In the genomic region with DNA sequence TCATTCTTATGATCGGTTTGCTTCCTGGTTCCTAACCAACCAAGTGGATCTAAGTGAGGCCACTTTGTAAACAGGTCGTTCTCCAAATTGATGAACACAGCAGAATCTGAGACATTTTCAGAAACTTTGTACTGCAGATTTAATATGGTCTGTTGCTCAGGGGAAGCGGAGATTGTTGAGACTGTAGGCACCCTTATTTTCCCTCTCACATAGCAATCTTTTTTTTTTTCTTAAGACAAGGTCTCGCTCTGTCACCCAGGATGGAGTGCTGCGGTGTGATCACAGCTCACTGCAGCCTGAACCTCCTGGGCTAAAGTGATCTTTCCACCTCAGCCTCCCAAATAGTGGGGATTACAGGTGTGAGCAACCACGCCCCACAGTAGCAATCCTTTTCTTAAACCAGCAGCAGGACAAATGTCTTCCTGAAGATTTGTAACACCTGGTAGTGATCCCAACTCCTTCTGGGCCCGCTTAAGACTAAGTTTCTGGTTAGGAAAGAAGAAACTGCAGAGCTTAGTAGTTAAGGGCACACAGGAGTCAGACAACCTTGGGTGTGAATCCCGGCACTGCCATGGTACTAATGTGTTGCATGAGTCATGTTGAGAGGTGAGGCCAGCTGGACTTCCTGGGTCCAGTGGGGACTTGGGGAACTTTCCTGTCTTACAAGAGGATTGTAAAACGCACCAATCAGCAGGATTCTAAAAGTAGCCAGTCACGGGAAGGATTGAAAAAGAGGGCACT, we compare ENCODE assay signal across 2 cellular contexts.
TF ChIP-seq lines count a peak whose summit lies in the region.

No MANE protein-coding gene starts in this region.

TF ChIP-seq in HCT116, 20 proteins besides CTCF, POLR2A, EP300 and RAD21:
- peak; percentile 68; the same call in 1 of the 2 replicates for TF ChIP-seq POLR2AphosphoS5 (IDR thresholded peaks at IDR 0.05; ENCODE audit: low read depth, low read length)
- no peak for TF ChIP-seq YY1 (IDR thresholded peaks at IDR 0.05; ENCODE audit: extremely low read depth, insufficient replicate concordance, low read depth, low read length)
- no peak for TF ChIP-seq CEBPB (IDR thresholded peaks at IDR 0.05; ENCODE audit: low read depth)
- TF ChIP-seq ZNF274 (IDR thresholded peaks at IDR 0.05; ENCODE audit: low read depth, low read length): no peak
- TF ChIP-seq, protein P1, sequence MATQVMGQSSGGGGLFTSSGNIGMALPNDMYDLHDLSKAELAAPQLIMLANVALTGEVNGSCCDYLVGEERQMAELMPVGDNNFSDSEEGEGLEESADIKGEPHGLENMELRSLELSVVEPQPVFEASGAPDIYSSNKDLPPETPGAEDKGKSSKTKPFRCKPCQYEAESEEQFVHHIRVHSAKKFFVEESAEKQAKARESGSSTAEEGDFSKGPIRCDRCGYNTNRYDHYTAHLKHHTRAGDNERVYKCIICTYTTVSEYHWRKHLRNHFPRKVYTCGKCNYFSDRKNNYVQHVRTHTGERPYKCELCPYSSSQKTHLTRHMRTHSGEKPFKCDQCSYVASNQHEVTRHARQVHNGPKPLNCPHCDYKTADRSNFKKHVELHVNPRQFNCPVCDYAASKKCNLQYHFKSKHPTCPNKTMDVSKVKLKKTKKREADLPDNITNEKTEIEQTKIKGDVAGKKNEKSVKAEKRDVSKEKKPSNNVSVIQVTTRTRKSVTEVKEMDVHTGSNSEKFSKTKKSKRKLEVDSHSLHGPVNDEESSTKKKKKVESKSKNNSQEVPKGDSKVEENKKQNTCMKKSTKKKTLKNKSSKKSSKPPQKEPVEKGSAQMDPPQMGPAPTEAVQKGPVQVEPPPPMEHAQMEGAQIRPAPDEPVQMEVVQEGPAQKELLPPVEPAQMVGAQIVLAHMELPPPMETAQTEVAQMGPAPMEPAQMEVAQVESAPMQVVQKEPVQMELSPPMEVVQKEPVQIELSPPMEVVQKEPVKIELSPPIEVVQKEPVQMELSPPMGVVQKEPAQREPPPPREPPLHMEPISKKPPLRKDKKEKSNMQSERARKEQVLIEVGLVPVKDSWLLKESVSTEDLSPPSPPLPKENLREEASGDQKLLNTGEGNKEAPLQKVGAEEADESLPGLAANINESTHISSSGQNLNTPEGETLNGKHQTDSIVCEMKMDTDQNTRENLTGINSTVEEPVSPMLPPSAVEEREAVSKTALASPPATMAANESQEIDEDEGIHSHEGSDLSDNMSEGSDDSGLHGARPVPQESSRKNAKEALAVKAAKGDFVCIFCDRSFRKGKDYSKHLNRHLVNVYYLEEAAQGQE (IDR thresholded peaks at IDR 0.05; ENCODE audit: low read depth): no peak
- no peak for TF ChIP-seq TCF7L2 (IDR thresholded peaks at IDR 0.05; ENCODE audit: borderline replicate concordance, extremely low read depth, insufficient read depth, insufficient read length)
TF ChIP-seq in HCT116: peak in this region for 1.

TF ChIP-seq in K562, 482 proteins besides CTCF, POLR2A, EP300 and RAD21:
- TF ChIP-seq, protein P2, sequence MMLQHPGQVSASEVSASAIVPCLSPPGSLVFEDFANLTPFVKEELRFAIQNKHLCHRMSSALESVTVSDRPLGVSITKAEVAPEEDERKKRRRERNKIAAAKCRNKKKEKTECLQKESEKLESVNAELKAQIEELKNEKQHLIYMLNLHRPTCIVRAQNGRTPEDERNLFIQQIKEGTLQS (IDR thresholded peaks at IDR 0.05): 0 out of 2 replicates have a peak, but pooled peaks have one; percentile 14
- TF ChIP-seq, protein P2 (CRISPR knock-in tag; conservative IDR thresholded peaks at IDR 0.05): no peak
- no peak for TF ChIP-seq RBFOX2 (IDR thresholded peaks at IDR 0.05; ENCODE audit: low read depth, low read length)
- peak; percentile 37 for TF ChIP-seq NFYB (IDR thresholded peaks at IDR 0.05; ENCODE audit: extremely low read depth, insufficient read length)
- peak; percentile 61 for TF ChIP-seq ZNF316 (IDR thresholded peaks at IDR 0.05)
- TF ChIP-seq KDM5B (IDR thresholded peaks at IDR 0.05; ENCODE audit: insufficient replicate concordance, low read depth, low read length): no peak
- no peak for TF ChIP-seq SRSF1 (IDR thresholded peaks at IDR 0.05; ENCODE audit: low read depth, low read length)
- peak; percentile 8; the same call in 1 of the 2 replicates for TF ChIP-seq MAFF (IDR thresholded peaks at IDR 0.05; ENCODE audit: low read length)
- TF ChIP-seq NFXL1 (CRISPR knock-in tag; IDR thresholded peaks at IDR 0.05): 0 out of 2 replicates have a peak, but pooled peaks have one; percentile 19
- TF ChIP-seq, protein P3, sequence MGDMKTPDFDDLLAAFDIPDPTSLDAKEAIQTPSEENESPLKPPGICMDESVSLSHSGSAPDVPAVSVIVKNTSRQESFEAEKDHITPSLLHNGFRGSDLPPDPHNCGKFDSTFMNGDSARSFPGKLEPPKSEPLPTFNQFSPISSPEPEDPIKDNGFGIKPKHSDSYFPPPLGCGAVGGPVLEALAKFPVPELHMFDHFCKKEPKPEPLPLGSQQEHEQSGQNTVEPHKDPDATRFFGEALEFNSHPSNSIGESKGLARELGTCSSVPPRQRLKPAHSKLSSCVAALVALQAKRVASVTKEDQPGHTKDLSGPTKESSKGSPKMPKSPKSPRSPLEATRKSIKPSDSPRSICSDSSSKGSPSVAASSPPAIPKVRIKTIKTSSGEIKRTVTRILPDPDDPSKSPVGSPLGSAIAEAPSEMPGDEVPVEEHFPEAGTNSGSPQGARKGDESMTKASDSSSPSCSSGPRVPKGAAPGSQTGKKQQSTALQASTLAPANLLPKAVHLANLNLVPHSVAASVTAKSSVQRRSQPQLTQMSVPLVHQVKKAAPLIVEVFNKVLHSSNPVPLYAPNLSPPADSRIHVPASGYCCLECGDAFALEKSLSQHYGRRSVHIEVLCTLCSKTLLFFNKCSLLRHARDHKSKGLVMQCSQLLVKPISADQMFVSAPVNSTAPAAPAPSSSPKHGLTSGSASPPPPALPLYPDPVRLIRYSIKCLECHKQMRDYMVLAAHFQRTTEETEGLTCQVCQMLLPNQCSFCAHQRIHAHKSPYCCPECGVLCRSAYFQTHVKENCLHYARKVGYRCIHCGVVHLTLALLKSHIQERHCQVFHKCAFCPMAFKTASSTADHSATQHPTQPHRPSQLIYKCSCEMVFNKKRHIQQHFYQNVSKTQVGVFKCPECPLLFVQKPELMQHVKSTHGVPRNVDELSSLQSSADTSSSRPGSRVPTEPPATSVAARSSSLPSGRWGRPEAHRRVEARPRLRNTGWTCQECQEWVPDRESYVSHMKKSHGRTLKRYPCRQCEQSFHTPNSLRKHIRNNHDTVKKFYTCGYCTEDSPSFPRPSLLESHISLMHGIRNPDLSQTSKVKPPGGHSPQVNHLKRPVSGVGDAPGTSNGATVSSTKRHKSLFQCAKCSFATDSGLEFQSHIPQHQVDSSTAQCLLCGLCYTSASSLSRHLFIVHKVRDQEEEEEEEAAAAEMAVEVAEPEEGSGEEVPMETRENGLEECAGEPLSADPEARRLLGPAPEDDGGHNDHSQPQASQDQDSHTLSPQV (IDR thresholded peaks at IDR 0.05): 0 out of 2 replicates have a peak, but pooled peaks have one; percentile 12
- TF ChIP-seq KDM4B (IDR thresholded peaks at IDR 0.05; ENCODE audit: borderline replicate concordance in 2 of 2, low read depth in 1 of 2): no peak
- TF ChIP-seq, protein P4, sequence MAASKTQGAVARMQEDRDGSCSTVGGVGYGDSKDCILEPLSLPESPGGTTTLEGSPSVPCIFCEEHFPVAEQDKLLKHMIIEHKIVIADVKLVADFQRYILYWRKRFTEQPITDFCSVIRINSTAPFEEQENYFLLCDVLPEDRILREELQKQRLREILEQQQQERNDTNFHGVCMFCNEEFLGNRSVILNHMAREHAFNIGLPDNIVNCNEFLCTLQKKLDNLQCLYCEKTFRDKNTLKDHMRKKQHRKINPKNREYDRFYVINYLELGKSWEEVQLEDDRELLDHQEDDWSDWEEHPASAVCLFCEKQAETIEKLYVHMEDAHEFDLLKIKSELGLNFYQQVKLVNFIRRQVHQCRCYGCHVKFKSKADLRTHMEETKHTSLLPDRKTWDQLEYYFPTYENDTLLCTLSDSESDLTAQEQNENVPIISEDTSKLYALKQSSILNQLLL (CRISPR knock-in tag; IDR thresholded peaks at IDR 0.05; ENCODE audit: borderline replicate concordance): no peak
